ENCODE assay signal across 1 cellular context in the genomic region with DNA sequence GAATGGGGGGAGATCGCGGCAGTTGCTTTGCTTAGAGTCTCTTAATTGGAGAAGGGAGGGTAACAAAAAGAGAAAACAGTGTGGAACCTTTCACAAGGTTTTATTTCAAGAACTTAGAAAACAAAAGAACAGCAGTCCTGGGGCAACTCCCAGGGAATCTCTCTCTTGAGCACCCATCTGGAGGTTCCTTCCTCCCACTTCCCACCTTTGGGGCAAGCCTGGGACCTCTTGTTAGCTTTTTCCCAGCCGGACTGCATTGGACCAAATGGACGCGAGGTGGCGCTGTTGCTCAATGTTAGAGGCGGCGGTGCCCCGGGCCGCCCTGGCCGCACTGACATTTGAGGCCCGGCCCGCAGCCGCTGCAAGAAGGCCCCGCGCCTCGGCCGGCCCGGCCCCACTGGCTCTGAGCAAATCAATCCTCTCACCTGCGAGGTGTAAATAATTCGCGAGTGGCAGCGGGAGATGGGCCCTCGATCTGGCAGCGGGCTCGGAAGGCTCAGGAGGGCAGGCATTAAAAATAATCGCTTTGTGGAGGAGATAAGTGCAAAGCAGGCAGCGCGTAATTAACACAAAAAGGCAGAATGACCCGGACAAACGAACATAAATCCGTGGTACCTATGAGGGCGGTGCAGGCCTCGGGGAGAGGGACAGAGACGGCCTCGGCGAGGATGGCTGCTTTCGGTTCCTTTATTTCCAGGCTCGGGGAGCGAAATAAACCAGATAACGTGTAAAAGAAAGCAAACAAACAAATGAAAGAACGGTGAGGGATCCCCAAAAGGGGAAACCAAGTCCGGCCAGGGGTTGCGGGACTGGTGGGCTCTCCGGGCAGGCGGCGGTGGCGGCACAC.
TF ChIP-seq lines count a peak whose summit lies in the region.

No MANE protein-coding gene starts in this region.

TF ChIP-seq in H1, 55 proteins besides CTCF, POLR2A, EP300 and RAD21:
- TF ChIP-seq GABPA (IDR thresholded peaks at IDR 0.05; ENCODE audit: borderline replicate concordance, insufficient read depth, low read length) (peak; percentile 56; the same call in 1 of the 2 replicates), KDM4A (IDR thresholded peaks at IDR 0.05; ENCODE audit: low read depth, low read length, severe bottlenecking) (no peak), SUZ12 (IDR thresholded peaks at IDR 0.05; ENCODE audit: low read length) (peak; percentile 78), EZH2 (IDR thresholded peaks at IDR 0.05; ENCODE audit: low read depth, low read length, severe bottlenecking) (peak; percentile 47), TCF12 (IDR thresholded peaks at IDR 0.05; ENCODE audit: low read depth, low read length) (0 out of 2 replicates have a peak, but pooled peaks have one; percentile 13), POU5F1 (IDR thresholded peaks at IDR 0.05; ENCODE audit: low read depth, low read length) (no peak), TBP (IDR thresholded peaks at IDR 0.05; ENCODE audit: low read depth, low read length) (0 out of 2 replicates have a peak, but pooled peaks have one; percentile 10), RBBP5 (IDR thresholded peaks at IDR 0.05; ENCODE audit: borderline replicate concordance, low read depth, low read length) (no peak), POLR2AphosphoS5 (IDR thresholded peaks at IDR 0.05; ENCODE audit: low read depth, low read length) (no peak)
